Comparison of ENCODE assay signal across 9 cellular contexts in genomic region chr5:146079695-146080361, GRCh38. TPM values are rescaled to one million over a fixed set of nuclear protein-coding genes. Genes with fewer than 3 reads are reported as not detected.
DNase-seq lines count a peak whose midpoint lies in the region; ATAC-seq and TF ChIP-seq lines count a peak whose summit lies in the region.
"Had no signal": no experiment of that assay in that cellular context is flagged by ENCODE, and none has a peak within 500 bp of the region (broad histone marks: within the 10 kb centered on the region; RNA-seq: fewer than 3 reads in every experiment).

No MANE protein-coding gene starts in this region.

- H3K36me3 ChIP-seq in aorta (ENCODE audit: control insufficient read depth in 1 of 2, insufficient read depth in 2 of 2, low read length in 1 of 2): peaks cover 0 to 1% of the 10 kb centered on the region in 2 donors

- TF ChIP-seq CTCF in GM12865 (IDR thresholded peaks at IDR 0.05; ENCODE audit: insufficient read depth, low read depth, low read length, missing control alignments) (no peak), foreskin keratinocyte (conservative IDR thresholded peaks at IDR 0.05) (no peak)

- H3K27me3 ChIP-seq in foreskin keratinocyte (no peaks in the 10 kb centered on the region), aorta (ENCODE audit: control insufficient read depth in 1 of 2, insufficient read depth in 2 of 2, low read length in 1 of 2) (no peaks in the 10 kb centered on the region)

- H3K4me3 ChIP-seq in GM12865 (ENCODE audit: low read depth, low read length) (no peak overlapping the region), aorta (ENCODE audit: low read length in 2 of 2) (no peak overlapping the region)

- peaks cover 3% of the 10 kb centered on the region for H3K9me3 ChIP-seq in aorta (ENCODE audit: control insufficient read depth, low read length)

- no peaks in the 10 kb centered on the region for H3K4me1 ChIP-seq in foreskin keratinocyte
- no peaks in the 10 kb centered on the region for H3K4me1 ChIP-seq in aorta (ENCODE audit: control insufficient read depth in 1 of 2, insufficient read depth in 2 of 2, low read length in 2 of 2)

- peak; percentile 38 for DNase-seq in GM12865 (ENCODE audit: low read depth)
- peak; percentile 81 for DNase-seq in SKM-1 treated with dmso at 0.1 percent for 144 hours (lab: John Stamatoyannopoulos, UW; ENCODE audit: unreplicated experiment)
- peak; percentile 42 to 55 for DNase-seq in foreskin keratinocyte
- DNase-seq in hepatic stellate cell (ENCODE audit: low spot score): no peak
- DNase-seq in amniotic stem cell (lab: John Stamatoyannopoulos, UW): no peak
- DNase-seq in aorta: no peak

- ATAC-seq in HG02938 (IDR thresholded peaks at IDR 0.05; ENCODE audit: unreplicated experiment) (peak; percentile 35), foreskin keratinocyte (peak; percentile 74), HG02678 (IDR thresholded peaks at IDR 0.05; ENCODE audit: unreplicated experiment) (no peak), aorta (ENCODE audit: low FRiP score) (no peak)

- no peak overlapping the region for H3K27ac ChIP-seq in foreskin keratinocyte
- H3K27ac ChIP-seq in aorta (ENCODE audit: low read depth in 1 of 2, low read length in 2 of 2): no peak overlapping the region

- intact Hi-C loops in aorta (cut with DNase I): no loop called here

- WGBS in aorta, 2 donors: 63 to 70% methylated on average over 7 of the region's 7 CpGs

RNA-seq across cellular contexts. Expression of gene PLAC8L1, which starts 25.5 kb away (rescaled TPM):
- total RNA-seq in foreskin keratinocyte (not detected in 2 replicates), aorta (under 1 TPM in 1 of 2 donors, not detected in 1; 0.87 TPM)
- polyA plus RNA-seq in foreskin keratinocyte (0.22 and 0.27 TPM in 2 replicates), aorta (under 1 TPM in 1 of 2 donors, not detected in 1; 0.84 TPM)
- total RNA-seq: glomerular endothelial cell had no signal

Comparison
In these comparisons a context has a peak if more than half of its experiments do, and no peak if none do; other contexts are left out.
1. DNase-seq: peak in GM12865 (single experiment), SKM-1 treated with dmso at 0.1 percent for 144 hours (single experiment) and foreskin keratinocyte (2 of 2); none in hepatic stellate cell (single experiment), amniotic stem cell (single experiment) and aorta (0 of 2).
2. ATAC-seq: peak in HG02938 (single experiment) and foreskin keratinocyte (single experiment); none in HG02678 (single experiment) and aorta (single experiment).